ENCODE assay signal across 20 cellular contexts in the genomic region with DNA sequence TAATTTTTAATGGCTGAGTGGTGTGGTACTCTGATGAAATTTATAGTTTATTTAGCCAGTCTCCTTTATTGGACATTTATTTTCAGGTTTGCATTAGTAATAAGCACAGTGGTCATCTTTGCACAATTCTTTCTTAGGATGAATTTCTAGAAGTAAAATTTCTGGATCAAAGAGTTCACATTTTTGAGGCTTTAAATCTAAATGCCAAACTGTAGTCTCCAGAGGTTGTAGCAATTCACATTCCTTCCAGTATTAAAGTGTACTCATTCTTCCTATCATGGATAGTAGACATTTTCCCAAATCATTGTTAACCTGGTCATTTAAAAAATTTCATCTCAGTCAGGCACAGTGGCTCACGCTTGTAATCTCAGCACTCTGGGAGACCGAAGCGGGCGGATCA.
"Had no signal": no experiment of that assay in that cellular context is flagged by ENCODE, and none has a peak within 500 bp of the region (broad histone marks: within the 10 kb centered on the region; RNA-seq: fewer than 3 reads in every experiment).

No MANE protein-coding gene starts in this region.

- H3K9me3 ChIP-seq: breast epithelium, neutrophil, right atrium auricular region, suprapubic skin had no signal

- H3K27me3 ChIP-seq: breast epithelium, neutrophil, right atrium auricular region, suprapubic skin had no signal

- H3K4me1 ChIP-seq: breast epithelium, right atrium auricular region, suprapubic skin had no signal

- H3K4me3 ChIP-seq: breast epithelium, right atrium auricular region, suprapubic skin had no signal

- ATAC-seq: activated T-cell treated with anti-CD3 and anti-CD28 coated beads, Interleukin-2, amount 50 U/mL, for 72 hours; natural killer cell; stimulated activated naive CD8-positive, alpha-beta T cell treated with anti-CD3 and anti-CD28 coated beads, Interleukin-15, Interleukin-2, amounts not matched to agents 100 U/mL and 50 U/mL, for 24 hours; T-helper 17 cell had no signal

- H3K27ac ChIP-seq: breast epithelium, epithelial cell of prostate, neutrophil, right atrium auricular region, suprapubic skin had no signal

- DNase-seq: activated B cell treated with CpG ODN at 0.5 μM for 24 hours; activated CD4-positive, alpha-beta T cell treated with anti-CD3 and anti-CD28 coated beads for 48 hours; activated CD8-positive, alpha-beta memory T cell treated with anti-CD3 and anti-CD28 coated beads, Interleukin-2, amount 50 U/mL, for 48 hours; activated gamma-delta T cell; activated T-cell treated with anti-CD3 and anti-CD28 coated beads, Interleukin-2, amount 50 U/mL, for 72 hours; foreskin fibroblast; glutamatergic neuron; immature natural killer cell; mesendoderm; natural killer cell; posterior cingulate gyrus; small intestine; stimulated activated CD4-positive, alpha-beta T cell treated with anti-CD3 and anti-CD28 coated beads, Interleukin-4, amount 100 ng/mL, for 24 hours; stimulated activated naive CD8-positive, alpha-beta T cell treated with anti-CD3 and anti-CD28 coated beads, Interleukin-15, Interleukin-2, amounts not matched to agents 100 U/mL and 50 U/mL, for 24 hours; T-helper 17 cell had no signal

- FAIRE-seq: small intestine had no signal
